27 cellular contexts compared by ENCODE assay signal in genomic region chr20:61523145-61523544, GRCh38.
"Had no signal": no experiment of that assay in that cellular context is flagged by ENCODE, and none has a peak within 500 bp of the region (broad histone marks: within the 10 kb centered on the region; RNA-seq: fewer than 3 reads in every experiment).

No MANE protein-coding gene starts in this region.

- DNase-seq: naive thymus-derived CD4-positive, alpha-beta T cell; natural killer cell; occipital lobe; ovary; psoas muscle; sigmoid colon; small intestine; stimulated activated CD4-positive, alpha-beta T cell treated with anti-CD3 and anti-CD28 coated beads, Interleukin-15, amount 100 ng/mL, for 24 hours; stimulated activated CD4-positive, alpha-beta T cell treated with anti-CD3 and anti-CD28 coated beads, Interleukin-2, amount 100 ng/mL, for 24 hours; stimulated activated CD4-positive, alpha-beta T cell treated with anti-CD3 and anti-CD28 coated beads, Interleukin-2, amount 100 ng/mL, for 48 hours; stimulated activated CD4-positive, alpha-beta T cell treated with anti-CD3 and anti-CD28 coated beads, Interleukin-4, amount 100 ng/mL, for 24 hours; stimulated activated naive B cell treated with anti-CD40 and anti-IgM and Interleukin-4, amounts not matched to agents 10 μg/mL and 1 μg/mL and 100 μg/mL, for 72 hours; stimulated activated naive CD4-positive, alpha-beta T cell treated with Interleukin-2 at 50 U/mL for 16 hours; stomach; thyroid gland; trophoblast cell; upper lobe of left lung; uterus had no signal

- H3K27ac ChIP-seq: ovary, parathyroid adenoma, psoas muscle, right lobe of liver, sigmoid colon, stomach, thoracic aorta, thyroid gland, tibial nerve, upper lobe of left lung, uterus had no signal

- H3K4me3 ChIP-seq: ovary, psoas muscle, right lobe of liver, sigmoid colon, stomach, thoracic aorta, thyroid gland, tibial nerve, upper lobe of left lung, uterus had no signal

- FAIRE-seq: small intestine had no signal

- H3K9ac ChIP-seq: parathyroid adenoma had no signal

- H3K4me1 ChIP-seq: parathyroid adenoma, psoas muscle, right lobe of liver, sigmoid colon, stomach, thyroid gland, upper lobe of left lung, uterus had no signal

- H3K4me3 Mint-ChIP-seq: naive thymus-derived CD4-positive, alpha-beta T cell; natural killer cell; nephron; stimulated activated effector memory CD8-positive, alpha-beta T cell treated with anti-CD3 and anti-CD28 coated beads, Interleukin-12 subunit alpha, Interleukin-12 subunit beta, amount 100 ng/mL, for 72 hours; stimulated activated naive B cell treated with anti-CD40 and anti-IgM and Interleukin-4, amounts not matched to agents 10 μg/mL and 1 μg/mL and 100 μg/mL, for 72 hours; stimulated activated naive CD8-positive, alpha-beta T cell treated with anti-CD3 and anti-CD28 coated beads, Interleukin-15, Interleukin-2, amounts not matched to agents 100 ng/mL and 50 ng/mL, for 24 hours had no signal

- H3K9me3 ChIP-seq: ovary, psoas muscle, right lobe of liver, sigmoid colon, thoracic aorta, thyroid gland, tibial nerve, upper lobe of left lung, uterus had no signal

- ATAC-seq: naive thymus-derived CD4-positive, alpha-beta T cell; natural killer cell; psoas muscle; right cardiac atrium; right lobe of liver; stimulated activated effector memory CD8-positive, alpha-beta T cell treated with anti-CD3 and anti-CD28 coated beads, Interleukin-12 subunit alpha, Interleukin-12 subunit beta, amount 100 ng/mL, for 72 hours; stimulated activated naive B cell treated with anti-CD40 and anti-IgM and Interleukin-4, amounts not matched to agents 10 μg/mL and 1 μg/mL and 100 μg/mL, for 72 hours had no signal

- H3K36me3 ChIP-seq: ovary, right lobe of liver, sigmoid colon, stomach, thoracic aorta, thyroid gland, tibial nerve, upper lobe of left lung, uterus had no signal

- H3K36me3 Mint-ChIP-seq: naive thymus-derived CD4-positive, alpha-beta T cell; natural killer cell; stimulated activated effector memory CD8-positive, alpha-beta T cell treated with anti-CD3 and anti-CD28 coated beads, Interleukin-12 subunit alpha, Interleukin-12 subunit beta, amount 100 ng/mL, for 72 hours; stimulated activated naive B cell treated with anti-CD40 and anti-IgM and Interleukin-4, amounts not matched to agents 10 μg/mL and 1 μg/mL and 100 μg/mL, for 72 hours had no signal

- H3K27ac Mint-ChIP-seq: naive thymus-derived CD4-positive, alpha-beta T cell; natural killer cell; nephron; progenitor cell of endocrine pancreas; stimulated activated effector memory CD8-positive, alpha-beta T cell treated with anti-CD3 and anti-CD28 coated beads, Interleukin-12 subunit alpha, Interleukin-12 subunit beta, amount 100 ng/mL, for 72 hours; stimulated activated naive B cell treated with anti-CD40 and anti-IgM and Interleukin-4, amounts not matched to agents 10 μg/mL and 1 μg/mL and 100 μg/mL, for 72 hours; stimulated activated naive CD8-positive, alpha-beta T cell treated with anti-CD3 and anti-CD28 coated beads, Interleukin-15, Interleukin-2, amounts not matched to agents 100 ng/mL and 50 ng/mL, for 24 hours had no signal

- H3K27me3 Mint-ChIP-seq: stimulated activated naive CD8-positive, alpha-beta T cell treated with anti-CD3 and anti-CD28 coated beads, Interleukin-15, Interleukin-2, amounts not matched to agents 100 ng/mL and 50 ng/mL, for 24 hours had no signal

- H3K27me3 ChIP-seq: ovary, right lobe of liver, thyroid gland, tibial nerve, upper lobe of left lung, uterus had no signal

- H3K9me3 Mint-ChIP-seq: nephron had no signal

- H3K4me1 Mint-ChIP-seq: naive thymus-derived CD4-positive, alpha-beta T cell; natural killer cell; nephron; stimulated activated effector memory CD8-positive, alpha-beta T cell treated with anti-CD3 and anti-CD28 coated beads, Interleukin-12 subunit alpha, Interleukin-12 subunit beta, amount 100 ng/mL, for 72 hours; stimulated activated naive B cell treated with anti-CD40 and anti-IgM and Interleukin-4, amounts not matched to agents 10 μg/mL and 1 μg/mL and 100 μg/mL, for 72 hours had no signal
